ENCODE assay signal across 1 cellular context in the genomic region with DNA sequence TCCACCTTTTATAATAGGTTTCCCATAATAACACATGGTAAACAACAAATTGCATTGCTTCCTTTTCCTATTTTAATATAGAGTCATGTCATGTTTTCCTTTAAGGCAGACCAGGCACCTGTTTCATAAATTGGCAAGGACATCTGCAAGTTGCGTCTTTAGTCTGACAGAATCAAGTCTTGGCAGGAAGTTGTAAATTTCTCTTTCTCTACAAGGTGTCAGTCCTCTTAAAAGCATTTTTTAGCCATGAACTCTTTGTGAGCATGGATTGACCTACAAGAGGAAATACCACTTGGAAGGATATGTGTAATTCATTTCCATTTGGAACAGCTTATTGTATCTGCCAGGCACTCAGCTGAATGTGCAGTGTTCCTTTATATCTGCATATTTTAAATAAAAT.
TF ChIP-seq lines count a peak whose summit lies in the region.

No MANE protein-coding gene starts in this region.

TF ChIP-seq in GM23338, 12 proteins besides CTCF, POLR2A, EP300 and RAD21 (continued from another document):
- TF ChIP-seq ZNF462 (CRISPR knock-in tag; IDR thresholded peaks at IDR 0.05) (no peak), ZNF114 (CRISPR knock-in tag; IDR thresholded peaks at IDR 0.05) (no peak), POLR2AphosphoS5 (IDR thresholded peaks at IDR 0.05; ENCODE audit: low read depth) (no peak), JUNB (IDR thresholded peaks at IDR 0.05; ENCODE audit: unreplicated experiment) (no peak), EZH2 (IDR thresholded peaks at IDR 0.05; ENCODE audit: low read depth, unreplicated experiment) (no peak), REST (IDR thresholded peaks at IDR 0.05; ENCODE audit: unreplicated experiment) (no peak)
- TF ChIP-seq, protein P1, sequence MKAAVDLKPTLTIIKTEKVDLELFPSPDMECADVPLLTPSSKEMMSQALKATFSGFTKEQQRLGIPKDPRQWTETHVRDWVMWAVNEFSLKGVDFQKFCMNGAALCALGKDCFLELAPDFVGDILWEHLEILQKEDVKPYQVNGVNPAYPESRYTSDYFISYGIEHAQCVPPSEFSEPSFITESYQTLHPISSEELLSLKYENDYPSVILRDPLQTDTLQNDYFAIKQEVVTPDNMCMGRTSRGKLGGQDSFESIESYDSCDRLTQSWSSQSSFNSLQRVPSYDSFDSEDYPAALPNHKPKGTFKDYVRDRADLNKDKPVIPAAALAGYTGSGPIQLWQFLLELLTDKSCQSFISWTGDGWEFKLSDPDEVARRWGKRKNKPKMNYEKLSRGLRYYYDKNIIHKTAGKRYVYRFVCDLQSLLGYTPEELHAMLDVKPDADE (IDR thresholded peaks at IDR 0.05) = no peak
TF ChIP-seq in GM23338: peak in this region for 0.
